ENCODE assay signal across 29 cellular contexts in genomic region chr3:90069748-90070147, GRCh38.
DNase-seq lines count a peak whose midpoint lies in the region; ATAC-seq, FAIRE-seq and TF ChIP-seq lines count a peak whose summit lies in the region.
"Had no signal": no experiment of that assay in that cellular context is flagged by ENCODE, and none has a peak within 500 bp of the region (broad histone marks: within the 10 kb centered on the region; RNA-seq: fewer than 3 reads in every experiment).

No MANE protein-coding gene starts in this region.

- H2BK12ac ChIP-seq in H9 (ENCODE audit: insufficient read length, low read depth, low read length): no peak overlapping the region

- H3K9me3 ChIP-seq in H9 (ENCODE audit: control insufficient read depth, low read depth, low read length) (no peaks in the 10 kb centered on the region), NT2/D1 (ENCODE audit: insufficient read depth, low read length) (peaks cover 6% of the 10 kb centered on the region), kidney (ENCODE audit: control insufficient read depth in 1 of 2, low read length in 2 of 2) (no peaks in the 10 kb centered on the region)
- H3K9me3 ChIP-seq: adrenal gland, BE2C, breast epithelium, mucosa of descending colon, transverse colon had no signal

- no peak overlapping the region for H3K4ac ChIP-seq in H9 (ENCODE audit: low read depth, low read length)

- H4K5ac ChIP-seq in H9 (ENCODE audit: insufficient read length, low read depth, low read length): no peak overlapping the region

- H2BK5ac ChIP-seq in H9 (ENCODE audit: insufficient read length, low read length): no peak overlapping the region

- H2AFZ ChIP-seq in H9 (ENCODE audit: low read length): no peak overlapping the region

- intact Hi-C loops in kidney (cut with DNase I): no loop called here

- H4K91ac ChIP-seq in H9 (ENCODE audit: insufficient read length, low read depth, low read length): no peak overlapping the region

- H3K4me1 ChIP-seq in H9 (ENCODE audit: insufficient read depth, low read length) (peaks cover 2% of the 10 kb centered on the region; the same call in 1 of the 2 replicates), NT2/D1 (ENCODE audit: insufficient read depth, insufficient read length) (no peaks in the 10 kb centered on the region), kidney (ENCODE audit: control insufficient read depth in 1 of 2, insufficient read depth in 1 of 2, low read depth in 1 of 2, low read length in 2 of 2) (no peaks in the 10 kb centered on the region)
- H3K4me1 ChIP-seq: adrenal gland, BE2C, breast epithelium, transverse colon had no signal

- H3K23ac ChIP-seq in H9 (ENCODE audit: insufficient read length, low read depth, low read length): no peak overlapping the region

- H3K4me1 Mint-ChIP-seq in H9: peaks cover 27 to 36% of the 10 kb centered on the region in 2 experiments
- peaks cover 11% of the 10 kb centered on the region for H3K4me1 Mint-ChIP-seq in chondrocyte (ENCODE audit: low read depth)
- H3K4me1 Mint-ChIP-seq in effector memory CD8-positive, alpha-beta T cell (ENCODE audit: low read depth in 2 of 2): no peaks in the 10 kb centered on the region
- H3K4me1 Mint-ChIP-seq: stimulated activated memory B cell treated with anti-CD40 and anti-IgM and Interleukin-4, amounts not matched to agents 10 μg/mL and 1 μg/mL and 100 μg/mL, for 72 hours had no signal

- H3K27me3 Mint-ChIP-seq in H9 (ENCODE audit: low read depth): peaks cover 6% of the 10 kb centered on the region
- H3K27me3 Mint-ChIP-seq in chondrocyte (ENCODE audit: low read depth): no peaks in the 10 kb centered on the region
- H3K27me3 Mint-ChIP-seq in effector memory CD8-positive, alpha-beta T cell: no peaks in the 10 kb centered on the region
- H3K27me3 Mint-ChIP-seq: natural killer cell treated with Interleukin-12 subunit alpha and Interleukin-12 subunit beta and Interleukin-15 and Interleukin-18, amount 100 ng/mL, for 72 hours; stimulated activated memory B cell treated with anti-CD40 and anti-IgM and Interleukin-4, amounts not matched to agents 10 μg/mL and 1 μg/mL and 100 μg/mL, for 72 hours had no signal

- H2AK5ac ChIP-seq in H9 (ENCODE audit: insufficient read length, low read length): no peak overlapping the region

- H3K4me3 Mint-ChIP-seq in H9: no peak overlapping the region; a peak in 1 of 5 replicates
- H3K4me3 Mint-ChIP-seq in chondrocyte (ENCODE audit: unreplicated experiment): no peak overlapping the region
- no peak overlapping the region for H3K4me3 Mint-ChIP-seq in effector memory CD8-positive, alpha-beta T cell
- H3K4me3 Mint-ChIP-seq: activated T-cell treated with anti-CD3 and anti-CD28 coated beads, Interleukin-2, amount 50 U/mL, for 72 hours; CD8-positive, alpha-beta T cell; natural killer cell treated with Interleukin-12 subunit alpha and Interleukin-12 subunit beta and Interleukin-15 and Interleukin-18, amount 100 ng/mL, for 72 hours; stimulated activated memory B cell treated with anti-CD40 and anti-IgM and Interleukin-4, amounts not matched to agents 10 μg/mL and 1 μg/mL and 100 μg/mL, for 72 hours had no signal

- H3K27ac ChIP-seq in H9 (ENCODE audit: insufficient read length, low read depth, low read length) (no peak overlapping the region), kidney (ENCODE audit: low read depth in 2 of 2, low read length in 2 of 2) (no peak overlapping the region)
- H3K27ac ChIP-seq: adrenal gland, breast epithelium, epithelial cell of prostate, KMS-11, transverse colon had no signal

- H4K8ac ChIP-seq in H9 (replicated peaks; ENCODE audit: insufficient read length, low read depth, low read length): no peak overlapping the region

- H3K9me3 Mint-ChIP-seq in H9 (peaks cover 21 to 24% of the 10 kb centered on the region in 2 experiments), chondrocyte (ENCODE audit: low read depth) (no peaks in the 10 kb centered on the region)
- H3K9me3 Mint-ChIP-seq in effector memory CD8-positive, alpha-beta T cell: peaks cover 12 to 15% of the 10 kb centered on the region in 2 donors

- H3K79me2 ChIP-seq in H9 (ENCODE audit: insufficient read depth, low read length): no peaks in the 10 kb centered on the region

- no peaks in the 10 kb centered on the region for H3K79me1 ChIP-seq in H9 (ENCODE audit: insufficient read depth, low read depth, low read length, poor library complexity, severe bottlenecking)

- no peak overlapping the region for H3K9ac ChIP-seq in H9 (ENCODE audit: extremely low read depth, insufficient read length, low read length)
- H3K9ac ChIP-seq in NT2/D1 (ENCODE audit: insufficient read length, low read depth): no peak overlapping the region
- no peak overlapping the region for H3K9ac ChIP-seq in kidney (ENCODE audit: low read length in 2 of 2)
- H3K9ac ChIP-seq: KMS-11 had no signal

- H4K20me1 ChIP-seq in H9 (ENCODE audit: control insufficient read depth, insufficient read depth, insufficient read length): no peaks in the 10 kb centered on the region

- DNase-seq in H9: no peak
- peak; percentile 38 for DNase-seq in NT2/D1 (ENCODE audit: low read depth, low spot score)
- no peak for DNase-seq in chondrocyte (ENCODE audit: low spot score)
- peak; percentile 30 for DNase-seq in iPS-NIHi7 (ENCODE audit: extremely low spot score)
- no peak for DNase-seq in COLO668 (lab: John Stamatoyannopoulos, UW; ENCODE audit: unreplicated experiment)
- no peak for DNase-seq in AG08396 (ENCODE audit: low spot score)
- no peak for DNase-seq in kidney
- no peak for DNase-seq in effector memory CD8-positive, alpha-beta T cell
- DNase-seq: ACHN; activated CD4-positive, alpha-beta T cell treated with anti-CD3 and anti-CD28 coated beads, Interleukin-2, amount 50 U/mL, for 4 hours; activated naive CD4-positive, alpha-beta T cell treated with Interleukin-2 at 50 U/mL for 16 hours; activated T-cell treated with anti-CD3 and anti-CD28 coated beads, Interleukin-2, amount 50 U/mL, for 72 hours; adrenal gland; BE2C; CD8-positive, alpha-beta T cell; effector CD4-positive, alpha-beta T cell; kidney glomerular epithelial cell; mucosa of descending colon; NCI-H1417 treated with DMSO at 0.1 percent for 48 hours; NCI-H2107; transverse colon had no signal

- no peak overlapping the region for H3T11ph ChIP-seq in H9 (ENCODE audit: low read length)

- H3K27ac Mint-ChIP-seq in H9: peak overlapping the region; percentile 68 to 97 (median 86); a peak in 6 of 7 replicates
- peak overlapping the region; percentile 33 for H3K27ac Mint-ChIP-seq in chondrocyte (ENCODE audit: unreplicated experiment)
- no peak overlapping the region for H3K27ac Mint-ChIP-seq in effector memory CD8-positive, alpha-beta T cell
- H3K27ac Mint-ChIP-seq: activated T-cell treated with anti-CD3 and anti-CD28 coated beads, Interleukin-2, amount 50 U/mL, for 72 hours; CD8-positive, alpha-beta T cell; natural killer cell treated with Interleukin-12 subunit alpha and Interleukin-12 subunit beta and Interleukin-15 and Interleukin-18, amount 100 ng/mL, for 72 hours; stimulated activated memory B cell treated with anti-CD40 and anti-IgM and Interleukin-4, amounts not matched to agents 10 μg/mL and 1 μg/mL and 100 μg/mL, for 72 hours had no signal

- no peaks in the 10 kb centered on the region for H3K27me3 ChIP-seq in H9 (ENCODE audit: insufficient read depth, low read length)
- no peaks in the 10 kb centered on the region for H3K27me3 ChIP-seq in NT2/D1 (ENCODE audit: insufficient read depth, insufficient read length)
- H3K27me3 ChIP-seq: adrenal gland, BE2C, breast epithelium, transverse colon had no signal

- no peak overlapping the region for H3K14ac ChIP-seq in H9 (ENCODE audit: insufficient read depth, low read length)

- no peak overlapping the region for H3K18ac ChIP-seq in H9 (ENCODE audit: insufficient read length, low read depth, low read length)

- no peak overlapping the region for H3K56ac ChIP-seq in H9 (ENCODE audit: insufficient read length, low read depth, low read length)

- H3K23me2 ChIP-seq in H9 (ENCODE audit: insufficient read length, low read depth, low read length, poor library complexity, severe bottlenecking): no peaks in the 10 kb centered on the region

- H3K4me3 ChIP-seq in NT2/D1 (ENCODE audit: insufficient read length, low read depth): no peak overlapping the region
- H3K4me3 ChIP-seq in kidney (ENCODE audit: low read length in 2 of 2): no peak overlapping the region
- H3K4me3 ChIP-seq: adrenal gland, breast epithelium, lung, mucosa of descending colon, transverse colon had no signal

- H2BK15ac ChIP-seq in H9 (ENCODE audit: low read depth, low read length): no peak overlapping the region

- no peak for ATAC-seq in effector memory CD8-positive, alpha-beta T cell (replicated peaks)
- ATAC-seq: activated T-cell treated with anti-CD3 and anti-CD28 coated beads, Interleukin-2, amount 50 U/mL, for 72 hours; CD8-positive, alpha-beta T cell; mucosa of descending colon; natural killer cell treated with Interleukin-12 subunit alpha and Interleukin-12 subunit beta and Interleukin-15 and Interleukin-18, amount 100 ng/mL, for 72 hours; stimulated activated memory B cell treated with anti-CD40 and anti-IgM and Interleukin-4, amounts not matched to agents 10 μg/mL and 1 μg/mL and 100 μg/mL, for 72 hours had no signal

- no peak overlapping the region for H2BK120ac ChIP-seq in H9 (ENCODE audit: low read depth, low read length, poor library complexity, severe bottlenecking)

- no peak overlapping the region for H3K4me2 ChIP-seq in H9 (ENCODE audit: insufficient read depth, insufficient read length, low read length)
- H3K4me2 ChIP-seq: KMS-11 had no signal

- no CpG with 5 or more reads among the region's 1 CpG for WGBS in H9 (ENCODE audit: extremely low coverage, insufficient read length, low lambda C conversion rate)

- FAIRE-seq in kidney (lab: Jason Lieb, UNC): no peak
- FAIRE-seq: GM18507, GM19239 had no signal

- no peaks in the 10 kb centered on the region for H3K36me3 ChIP-seq in NT2/D1 (ENCODE audit: insufficient read depth, insufficient read length, low read length)
- H3K36me3 ChIP-seq in kidney (ENCODE audit: control insufficient read depth in 1 of 2, insufficient read depth in 2 of 2, low read length in 2 of 2): no peaks in the 10 kb centered on the region
- H3K36me3 ChIP-seq: adrenal gland, BE2C, breast epithelium, transverse colon had no signal

- no peak for TF ChIP-seq CTCF in H9 (conservative IDR thresholded peaks at IDR 0.05)
- no peak for TF ChIP-seq CTCF in chondrocyte (IDR thresholded peaks at IDR 0.05)
- no peak for TF ChIP-seq CTCF in kidney (IDR thresholded peaks at IDR 0.05; ENCODE audit: borderline replicate concordance, extremely low read depth, insufficient read depth)

- H3K36me3 Mint-ChIP-seq in H9 (ENCODE audit: insufficient read depth in 1 of 3, low read depth in 3 of 3): peaks cover 21 to 26% (median 22%) of the 10 kb centered on the region in 3 experiments
- no peaks in the 10 kb centered on the region for H3K36me3 Mint-ChIP-seq in chondrocyte (ENCODE audit: low read depth)
- no peaks in the 10 kb centered on the region for H3K36me3 Mint-ChIP-seq in effector memory CD8-positive, alpha-beta T cell (ENCODE audit: insufficient read depth)
- H3K36me3 Mint-ChIP-seq: CD8-positive, alpha-beta T cell; natural killer cell treated with Interleukin-12 subunit alpha and Interleukin-12 subunit beta and Interleukin-15 and Interleukin-18, amount 100 ng/mL, for 72 hours; stimulated activated memory B cell treated with anti-CD40 and anti-IgM and Interleukin-4, amounts not matched to agents 10 μg/mL and 1 μg/mL and 100 μg/mL, for 72 hours had no signal

- H2BK20ac ChIP-seq in H9 (ENCODE audit: low read depth, low read length, poor library complexity, severe bottlenecking): no peak overlapping the region

Comparison
In these comparisons a context has a peak if more than half of its experiments do, and no peak if none do; other contexts are left out.
1. DNase-seq: peak in NT2/D1 (single experiment) and iPS-NIHi7 (single experiment); none in H9 (single experiment), chondrocyte (single experiment), COLO668 (single experiment), AG08396 (single experiment), kidney (single experiment) and effector memory CD8-positive, alpha-beta T cell (0 of 3).
2. H3K27ac Mint-ChIP-seq: peak in H9 (3 of 3) and chondrocyte (single experiment); none in effector memory CD8-positive, alpha-beta T cell (0 of 2).